In the genomic region with DNA sequence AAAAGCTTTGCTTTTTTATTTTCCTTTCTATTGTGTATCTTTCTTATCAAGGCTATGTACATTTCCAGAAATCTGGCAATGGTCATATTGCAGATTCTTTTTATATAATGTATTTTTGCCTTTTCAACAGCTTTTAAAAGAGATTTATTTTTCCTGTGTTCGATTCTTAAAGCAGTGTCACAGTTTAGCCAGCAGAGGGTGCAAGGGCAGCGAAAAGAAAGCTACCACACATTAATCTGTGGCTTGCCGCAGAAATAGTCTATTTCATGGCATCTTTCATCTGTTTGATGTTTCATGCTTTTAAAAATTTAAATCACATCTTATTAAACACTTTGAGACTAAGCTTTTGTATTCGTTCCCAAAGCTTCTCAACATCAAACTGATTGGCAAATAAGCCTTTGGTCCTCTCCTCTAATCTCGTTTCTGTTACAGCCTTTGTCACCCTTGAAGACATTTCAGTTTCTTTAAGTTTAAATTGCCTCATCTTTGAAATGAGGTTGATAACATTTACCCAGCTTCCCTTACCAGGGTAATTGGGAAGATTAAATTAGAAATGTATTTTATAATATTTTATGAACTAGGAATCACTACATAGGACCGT, we compare ENCODE assay signal across 8 cellular contexts.
A peak's percentile ranks its signal among the peaks of the same experiment; 100 is the strongest.
DNase-seq lines count a peak whose midpoint lies in the region; ATAC-seq, FAIRE-seq and TF ChIP-seq lines count a peak whose summit lies in the region.

No MANE protein-coding gene starts in this region.

- WGBS in right lobe of liver (ENCODE audit: insufficient coverage, low coverage, low lambda C conversion rate, missing lambda C conversion rate): 35% methylated on average over 6 of the region's 6 CpGs

- TF ChIP-seq POLR2A in right lobe of liver (IDR thresholded peaks at IDR 0.05): no peak

- H3K27ac ChIP-seq in right lobe of liver: no peak overlapping the region

- H3K27me3 ChIP-seq in bronchial epithelial cell (ENCODE audit: control insufficient read depth, insufficient read depth, low read length) (no peaks in the 10 kb centered on the region), right lobe of liver (no peaks in the 10 kb centered on the region)

- H3K36me3 ChIP-seq in bronchial epithelial cell (ENCODE audit: control insufficient read depth, insufficient read depth, low read length) (peaks cover 6% of the 10 kb centered on the region), right lobe of liver (peaks cover 0 to 21% (median 5%) of the 10 kb centered on the region in 4 donors)

- intact Hi-C loops in right lobe of liver (cut with DNase I): no loop called here

- DNase-seq in CD1c-positive myeloid dendritic cell (ENCODE audit: extremely low spot score): peak; percentile 20
- DNase-seq in RCC 7860 (ENCODE audit: low spot score): peak; percentile 18
- peak; percentile 25 for DNase-seq in bronchial epithelial cell (ENCODE audit: low read depth)
- DNase-seq in right lobe of liver: no peak
- no peak for DNase-seq in NCI-H187 (lab: John Stamatoyannopoulos, UW)

- ATAC-seq in GM18502 (IDR thresholded peaks at IDR 0.05; ENCODE audit: poor library complexity, unreplicated experiment) (peak; percentile 21), right lobe of liver (peak; percentile 66 to 79 (median 74)), GM21576 (IDR thresholded peaks at IDR 0.05; ENCODE audit: unreplicated experiment) (no peak), GM18520 (IDR thresholded peaks at IDR 0.05; ENCODE audit: unreplicated experiment) (no peak)

- H3K4me1 ChIP-seq in right lobe of liver: no peaks in the 10 kb centered on the region

- TF ChIP-seq CTCF in bronchial epithelial cell (IDR thresholded peaks at IDR 0.05; ENCODE audit: insufficient read depth, low read length, severe bottlenecking) (peak; percentile 65), right lobe of liver (IDR thresholded peaks at IDR 0.05) (peak; percentile 56 to 84 (median 79))

- H3K4me3 ChIP-seq in bronchial epithelial cell (ENCODE audit: low read depth, low read length): no peak overlapping the region
- no peak overlapping the region for H3K4me3 ChIP-seq in right lobe of liver

- FAIRE-seq in RCC 7860 (lab: Jason Lieb, UNC): peak; percentile 64
- no peak for FAIRE-seq in bronchial epithelial cell (lab: Jason Lieb, UNC)

- H3K9me3 ChIP-seq in right lobe of liver: no peaks in the 10 kb centered on the region

Comparison
In these comparisons a context has a peak if more than half of its experiments do, and no peak if none do; other contexts are left out.
1. DNase-seq: peak in CD1c-positive myeloid dendritic cell (single experiment), RCC 7860 (single experiment) and bronchial epithelial cell (single experiment); none in right lobe of liver (0 of 3) and NCI-H187 (0 of 2).
2. ATAC-seq: peak in GM18502 (single experiment) and right lobe of liver (4 of 4); none in GM21576 (single experiment) and GM18520 (single experiment).